In the genomic region with DNA sequence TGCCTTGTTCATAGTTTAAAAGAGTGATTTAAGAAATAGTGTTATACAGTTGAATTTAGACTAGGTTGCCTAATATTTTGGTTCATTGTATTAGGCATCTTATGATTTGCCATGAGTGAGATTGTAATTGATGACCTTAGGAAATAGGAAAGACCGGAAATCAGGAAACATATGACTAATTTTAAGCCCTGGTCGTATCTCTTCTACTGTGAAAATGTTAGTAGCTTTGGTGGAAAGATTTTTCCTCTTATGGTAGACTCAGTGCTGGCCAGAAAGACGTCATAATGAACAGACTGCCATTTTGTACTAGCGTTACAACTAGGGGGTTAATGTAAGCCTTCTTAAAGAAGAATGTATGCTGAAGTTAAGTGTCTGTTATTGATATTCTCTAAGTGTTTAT, we compare ENCODE assay signal across 22 cellular contexts.
"Had no signal": no experiment of that assay in that cellular context is flagged by ENCODE, and none has a peak within 500 bp of the region (broad histone marks: within the 10 kb centered on the region; RNA-seq: fewer than 3 reads in every experiment).

No MANE protein-coding gene starts in this region.

- H3K27me3 Mint-ChIP-seq: activated CD4-positive, alpha-beta T cell treated with anti-CD3 and anti-CD28 coated beads, Interleukin-2, amount 10 ng/mL, durations not matched to agents 7 days and 5 days; central memory CD8-positive, alpha-beta T cell; naive B cell had no signal

- ATAC-seq: gastrocnemius medialis, psoas muscle had no signal

- H3K9me3 Mint-ChIP-seq: activated CD4-positive, alpha-beta T cell treated with anti-CD3 and anti-CD28 coated beads, Interleukin-2, amount 10 ng/mL, durations not matched to agents 7 days and 5 days; central memory CD8-positive, alpha-beta T cell; naive B cell; neural progenitor cell; T-helper 1 cell treated with Interleukin-12 subunit alpha and Interleukin-12 subunit beta and Interleukin-4 antibody, amounts not matched to agents 30 μg/mL and 1 μg/mL, for 36 hours had no signal

- H3K4me3 Mint-ChIP-seq: activated CD4-positive, alpha-beta T cell treated with anti-CD3 and anti-CD28 coated beads, Interleukin-2, amount 10 ng/mL, durations not matched to agents 7 days and 5 days; central memory CD8-positive, alpha-beta T cell; naive B cell; neural progenitor cell; T-helper 1 cell treated with Interleukin-12 subunit alpha and Interleukin-12 subunit beta and Interleukin-4 antibody, amounts not matched to agents 30 μg/mL and 1 μg/mL, for 36 hours had no signal

- H3K27ac Mint-ChIP-seq: activated CD4-positive, alpha-beta T cell treated with anti-CD3 and anti-CD28 coated beads, Interleukin-2, amount 10 ng/mL, durations not matched to agents 7 days and 5 days; naive B cell; neural progenitor cell; T-helper 1 cell treated with Interleukin-12 subunit alpha and Interleukin-12 subunit beta and Interleukin-4 antibody, amounts not matched to agents 30 μg/mL and 1 μg/mL, for 36 hours had no signal

- DNase-seq: activated CD4-positive, alpha-beta T cell treated with anti-CD3 and anti-CD28 coated beads, Interleukin-2, amount 10 ng/mL, durations not matched to agents 7 days and 5 days; activated CD4-positive, CD25-positive, alpha-beta regulatory T cell treated with anti-CD3 and anti-CD28 coated beads, Interleukin-2, amount 50 U/mL, for 72 hours; activated gamma-delta T cell; activated naive CD4-positive, alpha-beta T cell treated with anti-CD3 and anti-CD28 coated beads, Interleukin-2, amount 50 U/mL, for 16 hours; activated T-cell treated with anti-CD3 and anti-CD28 coated beads for 4 hours; anterior cingulate cortex; dorsolateral prefrontal cortex; effector memory CD4-positive, alpha-beta T cell; erythroblast; gastrocnemius medialis; glutamatergic neuron; islet precursor cell; left ventricle myocardium inferior; naive B cell; occipital lobe; psoas muscle; stimulated activated CD4-positive, alpha-beta T cell treated with anti-CD3 and anti-CD28 coated beads, Interleukin-1b, Interleukin-23, amount 100 ng/mL, for 48 hours; stimulated activated naive CD4-positive, alpha-beta T cell treated with Interleukin-2 at 50 U/mL for 16 hours; T1000 had no signal

- H3K36me3 Mint-ChIP-seq: neural progenitor cell had no signal

- H3K4me1 Mint-ChIP-seq: neural progenitor cell had no signal
